20 cellular contexts compared by ENCODE assay signal in the genomic region with DNA sequence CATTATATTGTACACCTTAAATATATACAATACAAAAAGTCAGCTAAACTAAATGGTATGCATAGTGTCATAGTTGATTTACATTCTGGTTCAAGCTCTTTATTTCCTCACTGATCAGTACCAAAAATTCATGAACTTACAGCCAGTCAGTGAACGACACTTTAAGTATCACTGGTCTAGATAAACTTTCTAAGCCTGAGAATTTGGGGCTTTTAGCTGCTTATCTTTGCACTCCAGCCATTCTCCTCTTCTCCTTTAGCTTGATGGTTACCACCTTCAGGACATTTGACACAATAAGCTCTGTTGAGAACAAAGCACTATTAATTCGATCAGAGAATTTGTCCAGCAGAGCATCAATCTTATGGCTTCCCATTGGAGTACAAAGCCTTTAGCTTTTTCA.
DNase-seq lines count a peak whose midpoint lies in the region; ATAC-seq, FAIRE-seq and TF ChIP-seq lines count a peak whose summit lies in the region.
"Had no signal": no experiment of that assay in that cellular context is flagged by ENCODE, and none has a peak within 500 bp of the region (broad histone marks: within the 10 kb centered on the region; RNA-seq: fewer than 3 reads in every experiment).

No MANE protein-coding gene starts in this region.

- no peak overlapping the region for H3K4ac ChIP-seq in mesendoderm (ENCODE audit: low read depth, low read length)

- H4K8ac ChIP-seq in mesendoderm (ENCODE audit: low read depth, low read length): no peak overlapping the region

- no peaks in the 10 kb centered on the region for H3K36me3 Mint-ChIP-seq in astrocyte (ENCODE audit: low read depth, unreplicated experiment)
- H3K36me3 Mint-ChIP-seq: CD8-positive, alpha-beta T cell had no signal

- no peak for TF ChIP-seq CTCF in astrocyte (IDR thresholded peaks at IDR 0.05; ENCODE audit: insufficient read depth, low read depth, low read length)

- peaks cover 2% of the 10 kb centered on the region for H3K9me3 Mint-ChIP-seq in astrocyte (ENCODE audit: unreplicated experiment)
- H3K9me3 Mint-ChIP-seq: CD4-positive, alpha-beta T cell; CD8-positive, alpha-beta T cell had no signal

- no peak overlapping the region for H3K56ac ChIP-seq in mesendoderm (ENCODE audit: low read length)

- H3K4me1 ChIP-seq in astrocyte (ENCODE audit: insufficient read depth, low read length): no peaks in the 10 kb centered on the region
- no peaks in the 10 kb centered on the region for H3K4me1 ChIP-seq in right cardiac atrium (ENCODE audit: control insufficient read depth, insufficient read depth, low read length)
- H3K4me1 ChIP-seq in mesendoderm (ENCODE audit: control insufficient read depth, low read depth, low read length): no peaks in the 10 kb centered on the region
- H3K4me1 ChIP-seq: BLaER1 treated with 17β-estradiol and CSF1 and Interleukin-3, amounts not matched to agents 10 nM and 100 nM; Caco-2 had no signal

- H3K27me3 Mint-ChIP-seq in astrocyte (ENCODE audit: low read depth, unreplicated experiment): no peaks in the 10 kb centered on the region
- H3K27me3 Mint-ChIP-seq: B cell had no signal

- H3K79me2 ChIP-seq in astrocyte (ENCODE audit: insufficient read depth, low read length) (no peaks in the 10 kb centered on the region), mesendoderm (ENCODE audit: control insufficient read depth, insufficient read depth, low read length) (no peaks in the 10 kb centered on the region)

- no peak overlapping the region for H3K18ac ChIP-seq in mesendoderm (ENCODE audit: low read length)

- intact Hi-C loops in right cardiac atrium (cut with DNase I): no loop called here

- no peak overlapping the region for H3K23ac ChIP-seq in mesendoderm (ENCODE audit: low read length)

- no peak overlapping the region for H3K27ac ChIP-seq in astrocyte (ENCODE audit: low read depth, low read length)
- no peak overlapping the region for H3K27ac ChIP-seq in right cardiac atrium (ENCODE audit: low read length)
- H3K27ac ChIP-seq in mesendoderm (ENCODE audit: low read depth, low read length): no peak overlapping the region
- H3K27ac ChIP-seq: BLaER1 treated with 17β-estradiol and CSF1 and Interleukin-3, amounts not matched to agents 10 nM and 100 nM; C4-2B had no signal

- H3K4me2 ChIP-seq in astrocyte (ENCODE audit: low read length): no peak overlapping the region
- H3K4me2 ChIP-seq in mesendoderm (ENCODE audit: low read length): no peak overlapping the region
- H3K4me2 ChIP-seq: BLaER1 treated with 17β-estradiol and CSF1 and Interleukin-3, amounts not matched to agents 10 nM and 100 nM had no signal

- no peaks in the 10 kb centered on the region for H3K79me1 ChIP-seq in mesendoderm (ENCODE audit: low read length)

- H4K5ac ChIP-seq in mesendoderm (ENCODE audit: low read length): no peak overlapping the region

- DNase-seq in OCI-M1 (lab: John Stamatoyannopoulos, UW): peak; percentile 48
- DNase-seq in astrocyte (ENCODE audit: low read depth): no peak
- DNase-seq in right cardiac atrium: no peak
- no peak for DNase-seq in mesendoderm
- DNase-seq: 8988T; AML-193; Caco-2; Calu3; CD4-positive, alpha-beta T cell; CD8-positive, alpha-beta T cell; DMS79 treated with DMSO at 0.1 percent for 48 hours; GF-D8 had no signal

- no peak overlapping the region for H2BK5ac ChIP-seq in mesendoderm (ENCODE audit: low read length)

- H3K36me3 ChIP-seq in astrocyte (ENCODE audit: insufficient read depth, low read length): no peaks in the 10 kb centered on the region
- H3K36me3 ChIP-seq in mesendoderm (ENCODE audit: control insufficient read depth, insufficient read depth, low read length): no peaks in the 10 kb centered on the region
- H3K36me3 ChIP-seq: BLaER1 treated with 17β-estradiol and CSF1 and Interleukin-3, amounts not matched to agents 10 nM and 100 nM had no signal

- no peaks in the 10 kb centered on the region for H3K4me1 Mint-ChIP-seq in astrocyte (ENCODE audit: low read depth, unreplicated experiment)
- H3K4me1 Mint-ChIP-seq: B cell had no signal

- no peak overlapping the region for H3K27ac Mint-ChIP-seq in astrocyte (ENCODE audit: unreplicated experiment)
- H3K27ac Mint-ChIP-seq: B cell; CD4-positive, alpha-beta T cell; CD8-positive, alpha-beta T cell had no signal

- no peak overlapping the region for H2AK5ac ChIP-seq in mesendoderm (ENCODE audit: low read length)

- H3K9ac ChIP-seq in astrocyte (ENCODE audit: low read length) (no peak overlapping the region), mesendoderm (ENCODE audit: low read length) (no peak overlapping the region)
- H3K9ac ChIP-seq: BLaER1 treated with 17β-estradiol and CSF1 and Interleukin-3, amounts not matched to agents 10 nM and 100 nM had no signal

- H3K4me3 ChIP-seq in astrocyte (ENCODE audit: insufficient read depth, low read depth, low read length) (no peak overlapping the region), right cardiac atrium (ENCODE audit: low read length) (no peak overlapping the region), mesendoderm (ENCODE audit: low read length) (no peak overlapping the region)
- H3K4me3 ChIP-seq: BLaER1 treated with 17β-estradiol and CSF1 and Interleukin-3, amounts not matched to agents 10 nM and 100 nM had no signal

- FAIRE-seq in astrocyte (lab: Jason Lieb, UNC): peak; percentile 88
- FAIRE-seq: A204.1, D721Med, G401.6, GM12891 had no signal

- no peaks in the 10 kb centered on the region for H3K9me3 ChIP-seq in astrocyte (ENCODE audit: insufficient read depth, low read depth, low read length)
- H3K9me3 ChIP-seq in right cardiac atrium (ENCODE audit: control insufficient read depth, low read length): no peaks in the 10 kb centered on the region
- H3K9me3 ChIP-seq: Caco-2 had no signal

- H2BK15ac ChIP-seq in mesendoderm (replicated peaks; ENCODE audit: low read depth): no peak overlapping the region

- H4K20me1 ChIP-seq in astrocyte (ENCODE audit: insufficient read depth, low read length): no peaks in the 10 kb centered on the region
- H4K20me1 ChIP-seq: BLaER1 treated with 17β-estradiol and CSF1 and Interleukin-3, amounts not matched to agents 10 nM and 100 nM had no signal

- WGBS in right cardiac atrium: 70% methylated on average over 2 of the region's 2 CpGs
- no CpG with 5 or more reads among the region's 2 CpGs for WGBS in mesendoderm (ENCODE audit: extremely low coverage, insufficient coverage, low lambda C conversion rate)

- H3K27me3 ChIP-seq in astrocyte (ENCODE audit: insufficient read depth, low read length): no peaks in the 10 kb centered on the region
- no peaks in the 10 kb centered on the region for H3K27me3 ChIP-seq in right cardiac atrium (ENCODE audit: control insufficient read depth, insufficient read depth)
- H3K27me3 ChIP-seq in mesendoderm (ENCODE audit: insufficient read depth, low read length, poor library complexity): no peaks in the 10 kb centered on the region

- H2BK120ac ChIP-seq in mesendoderm (ENCODE audit: low read depth, low read length): no peak overlapping the region

- H2AFZ ChIP-seq in astrocyte (ENCODE audit: low read depth, low read length): no peak overlapping the region

- no peak overlapping the region for H3K4me3 Mint-ChIP-seq in astrocyte (ENCODE audit: unreplicated experiment)
- H3K4me3 Mint-ChIP-seq: B cell; CD4-positive, alpha-beta T cell; CD8-positive, alpha-beta T cell had no signal

- ATAC-seq in GM18909 (IDR thresholded peaks at IDR 0.05; ENCODE audit: poor library complexity, unreplicated experiment) (no peak), right cardiac atrium (no peak)
- ATAC-seq: CD8-positive, alpha-beta T cell had no signal
